8 cellular contexts compared by ENCODE assay signal in genomic region chr4:98994474-98995182, GRCh38. TPM values are rescaled to one million over a fixed set of nuclear protein-coding genes. Genes with fewer than 3 reads are reported as not detected.
DNase-seq lines count a peak whose midpoint lies in the region; ATAC-seq and TF ChIP-seq lines count a peak whose summit lies in the region.

No MANE protein-coding gene starts in this region.

- no peak for TF ChIP-seq POLR2A in NB4 (IDR thresholded peaks at IDR 0.05; ENCODE audit: extremely low read depth, insufficient read length)

- no peaks in the 10 kb centered on the region for H3K9me2 ChIP-seq in DOHH2 (replicated peaks; ENCODE audit: control insufficient read depth, low read length)

- H3K4me1 Mint-ChIP-seq in dendritic cell treated with granulocyte-macrophage colony-stimulating factor and Interleukin-4, amounts not matched to agents 40 ng/mL and 50 ng/mL, for 4 days (ENCODE audit: low read depth): peaks cover 27% of the 10 kb centered on the region
- peaks cover 25 to 26% of the 10 kb centered on the region in 2 donors for H3K4me1 Mint-ChIP-seq in natural killer cell

- H3K27me3 ChIP-seq in DOHH2 (ENCODE audit: control insufficient read depth, low read length): no peaks in the 10 kb centered on the region

- H3F3A ChIP-seq in DOHH2 (ENCODE audit: control insufficient read depth, insufficient read depth): no peaks in the 10 kb centered on the region

- H3K27ac ChIP-seq in DOHH2 (ENCODE audit: low read depth, low read length): peak overlapping the region; percentile 34; the same call in 1 of the 2 replicates

- H3K27ac Mint-ChIP-seq in dendritic cell treated with granulocyte-macrophage colony-stimulating factor and Interleukin-4, amounts not matched to agents 40 ng/mL and 50 ng/mL, for 4 days: peak overlapping the region; percentile 94
- peak overlapping the region; percentile 94 to 95 for H3K27ac Mint-ChIP-seq in natural killer cell

- H3K36me3 ChIP-seq in DOHH2 (ENCODE audit: control insufficient read depth, low read length): peaks cover 10% of the 10 kb centered on the region; the same call in 1 of the 2 replicates

- ATAC-seq in natural killer cell: no peak
- no peak for ATAC-seq in GM19452 (IDR thresholded peaks at IDR 0.05; ENCODE audit: unreplicated experiment)
- no peak for ATAC-seq in GM19035 (IDR thresholded peaks at IDR 0.05; ENCODE audit: unreplicated experiment)
- no peak for ATAC-seq in HG03571 (IDR thresholded peaks at IDR 0.05; ENCODE audit: unreplicated experiment)

- H3K36me3 Mint-ChIP-seq in dendritic cell treated with granulocyte-macrophage colony-stimulating factor and Interleukin-4, amounts not matched to agents 40 ng/mL and 50 ng/mL, for 4 days (ENCODE audit: low read depth): no peaks in the 10 kb centered on the region
- no peaks in the 10 kb centered on the region for H3K36me3 Mint-ChIP-seq in natural killer cell

- H3K79me2 ChIP-seq in DOHH2 (ENCODE audit: control insufficient read depth, low read length): peaks cover 41% of the 10 kb centered on the region

- H3K27me3 Mint-ChIP-seq in dendritic cell treated with granulocyte-macrophage colony-stimulating factor and Interleukin-4, amounts not matched to agents 40 ng/mL and 50 ng/mL, for 4 days: peaks cover 3% of the 10 kb centered on the region
- no peaks in the 10 kb centered on the region for H3K27me3 Mint-ChIP-seq in natural killer cell (ENCODE audit: low read depth in 2 of 2)

- intact Hi-C loops in dendritic cell treated with granulocyte-macrophage colony-stimulating factor and Interleukin-4, amounts not matched to agents 40 ng/mL and 50 ng/mL, for 4 days (cut with micrococcal nuclease): loop anchor here (1.0 to 10.0 kb wide), 5 partner anchors 62 to 960 kb away; partner anchors contain the start of genes EIF4E, H2AZ1, RAP1GDS1 and TRMT10A
- intact Hi-C loops in natural killer cell (cut with micrococcal nuclease): loop anchor here (1.0 to 10.0 kb wide), 7 partner anchors 62 to 1098 kb away; partner anchors contain the start of genes ADH5, EIF4E, RAP1GDS1 and STPG2

- peaks cover 4% of the 10 kb centered on the region; the same call in 1 of the 2 replicates for H4K20me1 ChIP-seq in DOHH2 (ENCODE audit: control insufficient read depth, insufficient read depth, low read depth, low read length)

- TF ChIP-seq CTCF in DOHH2 (IDR thresholded peaks at IDR 0.05; ENCODE audit: low read depth, low read length, poor library complexity, severe bottlenecking) (no peak), NB4 (IDR thresholded peaks at IDR 0.05; ENCODE audit: low read depth, low read length) (no peak), natural killer cell (IDR thresholded peaks at IDR 0.05) (no peak)

- H3K4me3 ChIP-seq in DOHH2 (ENCODE audit: low read length): peak overlapping the region; percentile 78
- H3K4me3 ChIP-seq in NB4 (ENCODE audit: low read depth, low read length): peak overlapping the region; percentile 66

- H3K4me1 ChIP-seq in DOHH2 (ENCODE audit: control insufficient read depth, low read length): peaks cover 19% of the 10 kb centered on the region

- H3K4me3 Mint-ChIP-seq in dendritic cell treated with granulocyte-macrophage colony-stimulating factor and Interleukin-4, amounts not matched to agents 40 ng/mL and 50 ng/mL, for 4 days: peak overlapping the region; percentile 86
- peak overlapping the region; percentile 90 for H3K4me3 Mint-ChIP-seq in natural killer cell

- no peaks in the 10 kb centered on the region; the same call in 1 of the 2 replicates for H3K9me3 ChIP-seq in DOHH2 (ENCODE audit: control insufficient read depth, insufficient read depth, low read length)

- no peak for DNase-seq in NB4 (ENCODE audit: low read depth)
- no peak for DNase-seq in natural killer cell
- DNase-seq in NCI-H345 treated with DMSO at 0.1 percent for 48 hours (lab: John Stamatoyannopoulos, UW; ENCODE audit: unreplicated experiment): no peak

- peak overlapping the region; percentile 87 for H3K4me2 ChIP-seq in DOHH2 (ENCODE audit: low read length)

- H3K9me3 Mint-ChIP-seq in dendritic cell treated with granulocyte-macrophage colony-stimulating factor and Interleukin-4, amounts not matched to agents 40 ng/mL and 50 ng/mL, for 4 days: no peaks in the 10 kb centered on the region
- H3K9me3 Mint-ChIP-seq in natural killer cell: no peaks in the 10 kb centered on the region

RNA-seq across cellular contexts. Expression of gene METAP1, which starts 0.9 kb away (rescaled TPM):
- total RNA-seq in natural killer cell: 10 to 100 TPM; 41.1 to 54.3 (median 41.5) TPM
